In genomic region chr9:128903079-128903461, GRCh38 we compare ENCODE assay signal across 1 cellular context.
TF ChIP-seq lines count a peak whose summit lies in the region.

No MANE protein-coding gene starts in this region.

TF ChIP-seq in HepG2, 621 proteins besides CTCF, POLR2A, EP300 and RAD21:
- no peak for TF ChIP-seq NR3C1 (CRISPR knock-in tag; IDR thresholded peaks at IDR 0.05)
- TF ChIP-seq ZNF510 (CRISPR knock-in tag; IDR thresholded peaks at IDR 0.05; ENCODE audit: low read depth) = no peak
- TF ChIP-seq ZNF687 (CRISPR knock-in tag; IDR thresholded peaks at IDR 0.05) = 0 out of 2 replicates have a peak, but pooled peaks have one; percentile 3
